Comparison of ENCODE assay signal across 7 cellular contexts in genomic region chrX:40646489-40647306, GRCh38. TPM values are rescaled to one million over a fixed set of nuclear protein-coding genes. Genes with fewer than 3 reads are reported as not detected.
A peak's percentile ranks its signal among the peaks of the same experiment; 100 is the strongest.
DNase-seq lines count a peak whose midpoint lies in the region; ATAC-seq and TF ChIP-seq lines count a peak whose summit lies in the region.

No MANE protein-coding gene starts in this region.

- no peak overlapping the region for H2AFZ ChIP-seq in OCI-LY3 (ENCODE audit: low read depth, low read length)

- H3K4me2 ChIP-seq in OCI-LY3 (ENCODE audit: low read length), result peak overlapping the region; percentile 96

- peaks cover 55% of the 10 kb centered on the region for H3K79me2 ChIP-seq in OCI-LY3 (ENCODE audit: low read length)

- peaks cover 38% of the 10 kb centered on the region for H3K4me1 ChIP-seq in OCI-LY3 (ENCODE audit: low read length)

- peak overlapping the region; percentile 53 for H3K27ac Mint-ChIP-seq in nephron progenitor cell

- H3K4me1 Mint-ChIP-seq in nephron progenitor cell, result peaks cover 26% of the 10 kb centered on the region

- H4K20me1 ChIP-seq in OCI-LY3 (ENCODE audit: insufficient read depth, low read length), result peaks cover 22% of the 10 kb centered on the region

- peaks cover 3% of the 10 kb centered on the region for H3K27me3 Mint-ChIP-seq in nephron progenitor cell (ENCODE audit: low read depth, poor library complexity)

- H3K27me3 ChIP-seq in OCI-LY3 (ENCODE audit: low read depth, low read length), result no peaks in the 10 kb centered on the region

- peak overlapping the region; percentile 87 for H3K4me3 Mint-ChIP-seq in nephron progenitor cell

- no peaks in the 10 kb centered on the region for H3K9me3 ChIP-seq in OCI-LY3 (ENCODE audit: insufficient read depth, low read length)

- peak; percentile 33 for DNase-seq in activated T-helper 9 cell treated with anti-CD3 and anti-CD28 coated beads, Interleukin-2, amount 50 U/mL, for 16 hours (ENCODE audit: low read depth)
- DNase-seq in fibroblast of villous mesenchyme (ENCODE audit: low read depth) (peak; percentile 43), nephron progenitor cell (peak; percentile 18), KG1 (lab: John Stamatoyannopoulos, UW) (no peak)

- H3K36me3 ChIP-seq in OCI-LY3 (replicated peaks; ENCODE audit: low read depth, low read length), result peaks cover 13% of the 10 kb centered on the region

- peak overlapping the region; percentile 99 for H3K4me3 ChIP-seq in OCI-LY3 (ENCODE audit: low read length)
- H3K4me3 ChIP-seq in fibroblast of villous mesenchyme (ENCODE audit: low read depth, low read length), result peak overlapping the region; percentile 64

- H3K36me3 Mint-ChIP-seq in nephron progenitor cell (ENCODE audit: low read depth), result peaks cover 6% of the 10 kb centered on the region

- H3K9ac ChIP-seq in OCI-LY3 (ENCODE audit: low read length), result peak overlapping the region; percentile 89

- TF ChIP-seq CTCF in OCI-LY3 (IDR thresholded peaks at IDR 0.05; ENCODE audit: low read depth, low read length) (peak; percentile 7; the same call in 1 of the 2 replicates), fibroblast of villous mesenchyme (IDR thresholded peaks at IDR 0.05; ENCODE audit: insufficient read depth, low read depth, low read length) (no peak), nephron progenitor cell (IDR thresholded peaks at IDR 0.05) (no peak)

- peaks cover 20% of the 10 kb centered on the region for H3K9me3 Mint-ChIP-seq in nephron progenitor cell

- peak; percentile 19 for ATAC-seq in GM18867 (IDR thresholded peaks at IDR 0.05; ENCODE audit: unreplicated experiment)
- ATAC-seq in HG02885 (IDR thresholded peaks at IDR 0.05; ENCODE audit: poor library complexity, unreplicated experiment), result peak; percentile 25

- H3K27ac ChIP-seq in OCI-LY3 (ENCODE audit: low read length), result peak overlapping the region; percentile 80

RNA-seq across cellular contexts. Expression of gene CXorf38, which starts 0.7 kb away (rescaled TPM):
- 13.2 and 19.9 TPM in 2 replicates for total RNA-seq in fibroblast of villous mesenchyme

RNA-seq across cellular contexts. Expression of gene MPC1L, which starts 23.5 kb away (rescaled TPM):
- total RNA-seq in fibroblast of villous mesenchyme, result not detected in 2 replicates
